ENCODE assay signal across 31 cellular contexts in the genomic region with DNA sequence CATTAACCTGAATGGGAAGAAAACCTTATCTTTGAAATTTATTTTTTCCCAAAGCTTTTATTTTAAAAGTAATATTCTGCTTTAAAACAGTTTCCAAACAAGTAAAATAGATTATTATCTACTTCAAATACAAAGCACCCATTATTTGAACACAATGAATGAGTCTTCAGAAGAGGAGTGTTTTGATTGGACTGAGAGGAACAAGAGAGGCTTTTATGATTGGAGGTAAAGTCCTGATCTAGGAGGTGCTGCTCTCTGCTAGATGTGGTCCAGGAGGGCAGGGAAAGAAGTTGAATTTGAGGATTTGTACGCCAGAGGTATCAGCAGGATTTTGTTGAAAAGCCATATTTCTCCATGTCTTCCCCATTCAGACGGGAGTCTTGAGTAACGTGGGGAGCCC.
"Had no signal": no experiment of that assay in that cellular context is flagged by ENCODE, and none has a peak within 500 bp of the region (broad histone marks: within the 10 kb centered on the region; RNA-seq: fewer than 3 reads in every experiment).

No MANE protein-coding gene starts in this region.

- ATAC-seq: activated CD8-positive, alpha-beta memory T cell treated with anti-CD3 and anti-CD28 coated beads, Interleukin-2, amount 10 ng/mL, durations not matched to agents 7 days and 5 days; activated T-helper 17 cell treated with anti-CD3 and anti-CD28 coated beads, Interleukin-2, amount 50 U/mL, for 72 hours had no signal

- H3K4me1 Mint-ChIP-seq: activated CD4-positive, alpha-beta memory T cell treated with anti-CD3 and anti-CD28 coated beads, Interleukin-2, amount 10 ng/mL, durations not matched to agents 7 days and 5 days; activated CD8-positive, alpha-beta memory T cell treated with anti-CD3 and anti-CD28 coated beads, Interleukin-2, amount 10 ng/mL, durations not matched to agents 7 days and 5 days; activated naive CD4-positive, alpha-beta T cell treated with anti-CD3 and anti-CD28 coated beads, Interleukin-2, amount 50 U/mL, for 24 hours; activated T-helper 17 cell treated with anti-CD3 and anti-CD28 coated beads, Interleukin-2, amount 50 U/mL, for 72 hours had no signal

- H3K4me3 Mint-ChIP-seq: activated CD4-positive, alpha-beta memory T cell treated with anti-CD3 and anti-CD28 coated beads, Interleukin-2, amount 10 ng/mL, durations not matched to agents 7 days and 5 days; activated CD8-positive, alpha-beta memory T cell treated with anti-CD3 and anti-CD28 coated beads, Interleukin-2, amount 10 ng/mL, durations not matched to agents 7 days and 5 days; activated naive CD4-positive, alpha-beta T cell treated with anti-CD3 and anti-CD28 coated beads, Interleukin-2, amount 50 U/mL, for 24 hours; activated T-helper 17 cell treated with anti-CD3 and anti-CD28 coated beads, Interleukin-2, amount 50 U/mL, for 72 hours had no signal

- H3K27me3 Mint-ChIP-seq: activated CD4-positive, alpha-beta memory T cell treated with anti-CD3 and anti-CD28 coated beads, Interleukin-2, amount 10 ng/mL, durations not matched to agents 7 days and 5 days; activated CD8-positive, alpha-beta memory T cell treated with anti-CD3 and anti-CD28 coated beads, Interleukin-2, amount 10 ng/mL, durations not matched to agents 7 days and 5 days; activated naive CD4-positive, alpha-beta T cell treated with anti-CD3 and anti-CD28 coated beads, Interleukin-2, amount 50 U/mL, for 24 hours; activated T-helper 17 cell treated with anti-CD3 and anti-CD28 coated beads, Interleukin-2, amount 50 U/mL, for 72 hours had no signal

- H3K27me3 ChIP-seq: brain microvascular endothelial cell had no signal

- H3K27ac ChIP-seq: brain microvascular endothelial cell, KMS-11, PC-9, WERI-Rb-1 had no signal

- H3K27ac Mint-ChIP-seq: activated CD4-positive, alpha-beta memory T cell treated with anti-CD3 and anti-CD28 coated beads, Interleukin-2, amount 10 ng/mL, durations not matched to agents 7 days and 5 days; activated CD8-positive, alpha-beta memory T cell treated with anti-CD3 and anti-CD28 coated beads, Interleukin-2, amount 10 ng/mL, durations not matched to agents 7 days and 5 days; activated naive CD4-positive, alpha-beta T cell treated with anti-CD3 and anti-CD28 coated beads, Interleukin-2, amount 50 U/mL, for 24 hours; activated T-helper 17 cell treated with anti-CD3 and anti-CD28 coated beads, Interleukin-2, amount 50 U/mL, for 72 hours had no signal

- H3K36me3 Mint-ChIP-seq: activated CD8-positive, alpha-beta memory T cell treated with anti-CD3 and anti-CD28 coated beads, Interleukin-2, amount 10 ng/mL, durations not matched to agents 7 days and 5 days; activated naive CD4-positive, alpha-beta T cell treated with anti-CD3 and anti-CD28 coated beads, Interleukin-2, amount 50 U/mL, for 24 hours had no signal

- DNase-seq: activated CD4-positive, alpha-beta memory T cell treated with anti-CD3 and anti-CD28 coated beads, Interleukin-2, amount 10 ng/mL, durations not matched to agents 7 days and 5 days; activated CD4-positive, alpha-beta T cell treated with anti-CD3 and anti-CD28 coated beads for 1 hour; activated CD4-positive, alpha-beta T cell treated with anti-CD3 and anti-CD28 coated beads for 48 hours; activated CD4-positive, CD25-positive, alpha-beta regulatory T cell; activated CD8-positive, alpha-beta memory T cell treated with anti-CD3 and anti-CD28 coated beads for 24 hours; activated CD8-positive, alpha-beta memory T cell treated with anti-CD3 and anti-CD28 coated beads, Interleukin-2, amount 10 ng/mL, durations not matched to agents 7 days and 5 days; activated CD8-positive, alpha-beta memory T cell treated with anti-CD3 and anti-CD28 coated beads, Interleukin-2, amount 50 U/mL, for 48 hours; activated effector memory CD4-positive, alpha-beta T cell treated with anti-CD3 and anti-CD28 coated beads, Interleukin-2, amount 50 U/mL, for 16 hours; activated naive CD4-positive, alpha-beta T cell treated with Interleukin-2 at 50 U/mL for 16 hours; activated T-cell treated with anti-CD3 and anti-CD28 coated beads, Interleukin-2, amount 50 U/mL, for 48 hours; aorta; brain microvascular endothelial cell; MM.1S; MV-4-11; NCI-H1092; NCI-H146; NCI-H187; NCI-H2029 treated with DMSO at 0.1 percent for 48 hours; NCI-H2107; NCI-H2171; NCI-H510A; NCI-H526; NCI-H748 treated with DMSO at 0.1 percent for 48 hours; NK-92 treated with Interleukin-12 subunit alpha and Interleukin-12 subunit beta, amount 100 ng/mL, for 24 hours; PC-9; Right ventricle myocardium superior; T1000; WERI-Rb-1 had no signal

- H3K4me3 ChIP-seq: PC-9 had no signal

- H3K9me3 Mint-ChIP-seq: activated CD4-positive, alpha-beta memory T cell treated with anti-CD3 and anti-CD28 coated beads, Interleukin-2, amount 10 ng/mL, durations not matched to agents 7 days and 5 days; activated naive CD4-positive, alpha-beta T cell treated with anti-CD3 and anti-CD28 coated beads, Interleukin-2, amount 50 U/mL, for 24 hours; activated T-helper 17 cell treated with anti-CD3 and anti-CD28 coated beads, Interleukin-2, amount 50 U/mL, for 72 hours had no signal

- H3K36me3 ChIP-seq: brain microvascular endothelial cell, WERI-Rb-1 had no signal
